23 cellular contexts compared by ENCODE assay signal in genomic region chr9:105890046-105890822, GRCh38.
DNase-seq lines count a peak whose midpoint lies in the region; ATAC-seq, FAIRE-seq and TF ChIP-seq lines count a peak whose summit lies in the region.
"Had no signal": no experiment of that assay in that cellular context is flagged by ENCODE, and none has a peak within 500 bp of the region (broad histone marks: within the 10 kb centered on the region; RNA-seq: fewer than 3 reads in every experiment).

No MANE protein-coding gene starts in this region.

- H3K27me3 Mint-ChIP-seq in astrocyte (ENCODE audit: low read depth, unreplicated experiment): no peaks in the 10 kb centered on the region
- no peaks in the 10 kb centered on the region for H3K27me3 Mint-ChIP-seq in activated naive CD4-positive, alpha-beta T cell treated with anti-CD3 and anti-CD28 coated beads for 36 hours (ENCODE audit: low read depth)

- H3K9ac ChIP-seq in SK-N-SH (no peak overlapping the region), astrocyte (ENCODE audit: low read length) (no peak overlapping the region), smooth muscle cell (ENCODE audit: low read depth) (no peak overlapping the region)
- H3K9ac ChIP-seq: BLaER1 had no signal

- H2AFZ ChIP-seq in SK-N-SH (ENCODE audit: low read depth) (no peak overlapping the region), astrocyte (ENCODE audit: low read depth, low read length) (no peak overlapping the region), smooth muscle cell (ENCODE audit: low read depth) (peak overlapping the region; percentile 39)

- ATAC-seq in SK-N-SH treated with all-trans-retinoic acid at 6 μM for 48 hours: no peak
- ATAC-seq in GM19455 (IDR thresholded peaks at IDR 0.05; ENCODE audit: unreplicated experiment): no peak
- ATAC-seq: right cardiac atrium, T-cell had no signal

- H3K36me3 Mint-ChIP-seq in astrocyte (ENCODE audit: low read depth, unreplicated experiment): no peaks in the 10 kb centered on the region
- no peaks in the 10 kb centered on the region for H3K36me3 Mint-ChIP-seq in activated naive CD4-positive, alpha-beta T cell treated with anti-CD3 and anti-CD28 coated beads for 36 hours (ENCODE audit: low read depth)
- H3K36me3 Mint-ChIP-seq: IgD-negative memory B cell, immature natural killer cell, T-cell had no signal

- no peaks in the 10 kb centered on the region for H3K9me2 ChIP-seq in SK-N-SH

- no peak for TF ChIP-seq EP300 in SK-N-SH (IDR thresholded peaks at IDR 0.05; ENCODE audit: borderline replicate concordance in 1 of 2, low read depth in 1 of 2, low read length in 1 of 2)

- H3K9me3 Mint-ChIP-seq in astrocyte (ENCODE audit: unreplicated experiment): peaks cover 1% of the 10 kb centered on the region
- no peaks in the 10 kb centered on the region for H3K9me3 Mint-ChIP-seq in activated naive CD4-positive, alpha-beta T cell treated with anti-CD3 and anti-CD28 coated beads for 36 hours
- H3K9me3 Mint-ChIP-seq: IgD-negative memory B cell, immature natural killer cell, T-cell had no signal

- CTCF ChIA-PET in SK-N-SH (lab: Yijun Ruan, JAX): interaction anchor here (1.7 kb wide), 1 partner anchor 48 kb away, joined by 7 read pairs; no protein-coding TSS in a partner anchor
- CTCF ChIA-PET in activated naive CD4-positive, alpha-beta T cell treated with anti-CD3 and anti-CD28 coated beads for 36 hours (lab: Charles Lee): no interaction called here

- TF ChIP-seq CTCF in SK-N-SH (IDR thresholded peaks at IDR 0.05) (no peak), astrocyte (IDR thresholded peaks at IDR 0.05; ENCODE audit: insufficient read depth, low read depth, low read length) (no peak), smooth muscle cell (IDR thresholded peaks at IDR 0.05; ENCODE audit: borderline replicate concordance, insufficient read depth, poor library complexity, severe bottlenecking) (no peak)

- FAIRE-seq in astrocyte (lab: Jason Lieb, UNC): no peak
- FAIRE-seq: A204.1, endothelial cell of umbilical vein had no signal

- no peaks in the 10 kb centered on the region for H3K9me3 ChIP-seq in SK-N-SH
- no peaks in the 10 kb centered on the region for H3K9me3 ChIP-seq in astrocyte (ENCODE audit: insufficient read depth, low read depth, low read length)
- no peaks in the 10 kb centered on the region for H3K9me3 ChIP-seq in smooth muscle cell (replicated peaks; ENCODE audit: low read depth)
- H3K9me3 ChIP-seq: BLaER1 had no signal

- no peak overlapping the region for H3K27ac ChIP-seq in SK-N-SH (ENCODE audit: low read depth in 2 of 2, low read length in 1 of 2)
- H3K27ac ChIP-seq in astrocyte (ENCODE audit: low read depth, low read length): no peak overlapping the region
- H3K27ac ChIP-seq in smooth muscle cell (ENCODE audit: low read depth): no peak overlapping the region
- H3K27ac ChIP-seq: BLaER1, cardiac muscle cell, VCaP had no signal

- H3F3A ChIP-seq in SK-N-SH (replicated peaks; ENCODE audit: insufficient read depth) (no peaks in the 10 kb centered on the region), smooth muscle cell (ENCODE audit: low read depth) (no peaks in the 10 kb centered on the region)

- H3K27ac Mint-ChIP-seq in astrocyte (ENCODE audit: unreplicated experiment): no peak overlapping the region
- no peak overlapping the region for H3K27ac Mint-ChIP-seq in activated naive CD4-positive, alpha-beta T cell treated with anti-CD3 and anti-CD28 coated beads for 36 hours
- H3K27ac Mint-ChIP-seq: IgD-negative memory B cell, immature natural killer cell, T-cell had no signal

- 30% methylated on average over 5 of the region's 5 CpGs for WGBS in SK-N-SH (ENCODE audit: low lambda C conversion rate)
- WGBS in smooth muscle cell (ENCODE audit: low lambda C conversion rate): 47% methylated on average over 5 of the region's 5 CpGs

- no peak overlapping the region for H3K4me2 ChIP-seq in SK-N-SH
- H3K4me2 ChIP-seq in astrocyte (ENCODE audit: low read length): no peak overlapping the region
- peak overlapping the region; percentile 39 for H3K4me2 ChIP-seq in smooth muscle cell
- H3K4me2 ChIP-seq: BLaER1 had no signal

- H3K4me1 ChIP-seq in SK-N-SH (ENCODE audit: control insufficient read depth in 1 of 2, insufficient read depth in 2 of 2, low read depth in 1 of 2, low read length in 1 of 2): peaks cover 0 to 2% of the 10 kb centered on the region in 2 experiments; a peak in 1 of 4 replicates
- H3K4me1 ChIP-seq in astrocyte (ENCODE audit: insufficient read depth, low read length): no peaks in the 10 kb centered on the region
- peaks cover 3% of the 10 kb centered on the region for H3K4me1 ChIP-seq in smooth muscle cell (ENCODE audit: low read depth)
- H3K4me1 ChIP-seq: BLaER1 had no signal

- H3K4me1 Mint-ChIP-seq in astrocyte (ENCODE audit: low read depth, unreplicated experiment): peaks cover 7% of the 10 kb centered on the region
- no peaks in the 10 kb centered on the region for H3K4me1 Mint-ChIP-seq in activated naive CD4-positive, alpha-beta T cell treated with anti-CD3 and anti-CD28 coated beads for 36 hours (ENCODE audit: low read depth)
- H3K4me1 Mint-ChIP-seq: IgD-negative memory B cell, immature natural killer cell, T-cell had no signal

- no peak for TF ChIP-seq RAD21 in SK-N-SH (IDR thresholded peaks at IDR 0.05; ENCODE audit: low read length)

- intact Hi-C loops in activated naive CD4-positive, alpha-beta T cell treated with anti-CD3 and anti-CD28 coated beads for 36 hours (cut with micrococcal nuclease): no loop called here

- H3K4me3 Mint-ChIP-seq in astrocyte (ENCODE audit: unreplicated experiment): no peak overlapping the region
- H3K4me3 Mint-ChIP-seq in activated naive CD4-positive, alpha-beta T cell treated with anti-CD3 and anti-CD28 coated beads for 36 hours: no peak overlapping the region
- H3K4me3 Mint-ChIP-seq: IgD-negative memory B cell, immature natural killer cell, T-cell had no signal

- H3K27me3 ChIP-seq in SK-N-SH (ENCODE audit: insufficient read depth): no peaks in the 10 kb centered on the region
- no peaks in the 10 kb centered on the region for H3K27me3 ChIP-seq in astrocyte (ENCODE audit: insufficient read depth, low read length)
- no peaks in the 10 kb centered on the region for H3K27me3 ChIP-seq in smooth muscle cell (ENCODE audit: low read depth)
- H3K27me3 ChIP-seq: BLaER1, cardiac muscle cell had no signal

- POLR2A ChIA-PET in SK-N-SH (lab: Yijun Ruan, JAX): no interaction called here

- H3K4me3 ChIP-seq in SK-N-SH (ENCODE audit: low read depth in 2 of 2, low read length in 1 of 2) (no peak overlapping the region), astrocyte (ENCODE audit: insufficient read depth, low read depth, low read length) (no peak overlapping the region), smooth muscle cell (no peak overlapping the region)
- H3K4me3 ChIP-seq: BLaER1, cardiac muscle cell had no signal

- DNase-seq in SK-N-SH (no peak), MV-4-11 (lab: John Stamatoyannopoulos, UW) (peak; percentile 67), astrocyte (ENCODE audit: low read depth) (peak; percentile 17), smooth muscle cell (lab: John Stamatoyannopoulos, UW; ENCODE audit: unreplicated experiment) (no peak), kidney glomerular epithelial cell (lab: John Stamatoyannopoulos, UW) (no peak)
- no peak for DNase-seq in activated naive CD4-positive, alpha-beta T cell treated with anti-CD3 and anti-CD28 coated beads for 36 hours
- DNase-seq: activated CD8-positive, alpha-beta memory T cell treated with anti-CD3 and anti-CD28 coated beads, Interleukin-2, amount 50 U/mL, for 4 hours; Calu3; immature natural killer cell; NCI-H1092; NCI-H2029; NCI-H446 treated with DMSO at 0.1 percent for 48 hours; right cardiac atrium; substantia nigra; T-cell had no signal

- H3K79me2 ChIP-seq in SK-N-SH (ENCODE audit: insufficient read depth) (no peaks in the 10 kb centered on the region), astrocyte (ENCODE audit: insufficient read depth, low read length) (no peaks in the 10 kb centered on the region), smooth muscle cell (ENCODE audit: low read depth) (no peaks in the 10 kb centered on the region)

- H4K20me1 ChIP-seq in SK-N-SH (ENCODE audit: insufficient read depth) (no peaks in the 10 kb centered on the region), astrocyte (ENCODE audit: insufficient read depth, low read length) (no peaks in the 10 kb centered on the region), smooth muscle cell (ENCODE audit: low read depth) (no peaks in the 10 kb centered on the region)
- H4K20me1 ChIP-seq: BLaER1 had no signal

- H3K36me3 ChIP-seq in SK-N-SH (replicated peaks in 1 of 2; ENCODE audit: control insufficient read depth in 1 of 2, insufficient read depth in 2 of 2, low read length in 1 of 2) (no peaks in the 10 kb centered on the region), astrocyte (ENCODE audit: insufficient read depth, low read length) (no peaks in the 10 kb centered on the region), smooth muscle cell (ENCODE audit: low read depth) (no peaks in the 10 kb centered on the region)
- H3K36me3 ChIP-seq: BLaER1, cardiac muscle cell had no signal

TF ChIP-seq in SK-N-SH treated with all-trans-retinoic acid at 6 μM for 48 hours, 23 proteins besides CTCF, POLR2A, EP300 and RAD21:
- TF ChIP-seq ISL1 (CRISPR knock-in tag; IDR thresholded peaks at IDR 0.05) (peak; percentile 56; the same call in 1 of the 2 replicates), ARNTL (CRISPR knock-in tag; IDR thresholded peaks at IDR 0.05; ENCODE audit: borderline replicate concordance, low read depth) (no peak)

TF ChIP-seq in SK-N-SH, 30 proteins besides CTCF, POLR2A, EP300 and RAD21 (continues in another document):
- no peak for TF ChIP-seq RXRA (IDR thresholded peaks at IDR 0.05; ENCODE audit: borderline replicate concordance, low read depth)
- TF ChIP-seq RFX5 (IDR thresholded peaks at IDR 0.05; ENCODE audit: low read length): no peak
- TF ChIP-seq NFIC (IDR thresholded peaks at IDR 0.05; ENCODE audit: borderline replicate concordance): no peak
- TF ChIP-seq USF1 (IDR thresholded peaks at IDR 0.05; ENCODE audit: borderline replicate concordance, low read depth): no peak
- TF ChIP-seq FOSL2 (IDR thresholded peaks at IDR 0.05; ENCODE audit: borderline replicate concordance, low read depth): no peak
- no peak for TF ChIP-seq NRF1 (IDR thresholded peaks at IDR 0.05; ENCODE audit: low read depth, low read length)
- no peak for TF ChIP-seq POLR2AphosphoS5 (IDR thresholded peaks at IDR 0.05; ENCODE audit: low read depth, low read length)
- TF ChIP-seq JUND (IDR thresholded peaks at IDR 0.05): no peak

Comparison
In these comparisons a context has a peak if more than half of its experiments do, and no peak if none do; other contexts are left out.
1. DNase-seq: peak in MV-4-11 (single experiment) and astrocyte (single experiment); none in SK-N-SH (single experiment), smooth muscle cell (single experiment), kidney glomerular epithelial cell (single experiment) and activated naive CD4-positive, alpha-beta T cell treated with anti-CD3 and anti-CD28 coated beads for 36 hours (single experiment).